29 cellular contexts compared by ENCODE assay signal in genomic region chr7:42217053-42217452, GRCh38. TPM values are rescaled to one million over a fixed set of nuclear protein-coding genes. Genes with fewer than 3 reads are reported as not detected.
DNase-seq lines count a peak whose midpoint lies in the region; ATAC-seq and TF ChIP-seq lines count a peak whose summit lies in the region.
"Had no signal": no experiment of that assay in that cellular context is flagged by ENCODE, and none has a peak within 500 bp of the region (broad histone marks: within the 10 kb centered on the region; RNA-seq: fewer than 3 reads in every experiment).

No MANE protein-coding gene starts in this region.

- H3K9me3 Mint-ChIP-seq in MCF 10A (ENCODE audit: unreplicated experiment) = no peaks in the 10 kb centered on the region
- H3K9me3 Mint-ChIP-seq: activated T-cell treated with anti-CD3 and anti-CD28 coated beads, Interleukin-2, amount 50 U/mL, for 4 hours; HFFc6 had no signal

- DNase-seq in breast epithelium (ENCODE audit: low spot score in 2 of 2) = no peak
- DNase-seq in MCF 10A (ENCODE audit: unreplicated experiment) = no peak
- peak; percentile 48 for DNase-seq in glomerular visceral epithelial cell (ENCODE audit: extremely low spot score)
- DNase-seq in renal cortical epithelial cell (ENCODE audit: low read depth) = peak; percentile 78
- no peak for DNase-seq in foreskin keratinocyte
- no peak for DNase-seq in Right ventricle myocardium inferior (ENCODE audit: missing footprints)
- no peak for DNase-seq in anterior cingulate cortex (lab: John Stamatoyannopoulos, UW)
- no peak for DNase-seq in cerebellum (ENCODE audit: low spot score)
- DNase-seq: activated CD4-positive, alpha-beta T cell treated with anti-CD3 and anti-CD28 coated beads, Interleukin-2, amount 50 U/mL, for 4 hours; activated CD8-positive, alpha-beta memory T cell treated with anti-CD3 and anti-CD28 coated beads, Interleukin-2, amount 10 ng/mL, durations not matched to agents 7 days and 5 days; activated T-cell treated with anti-CD3 and anti-CD28 coated beads, Interleukin-2, amount 50 U/mL, for 4 hours; DMS53; HFFc6; hypothalamus; immature natural killer cell; left ventricle myocardium inferior; mesendoderm; NCI-H2029 treated with DMSO at 0.1 percent for 48 hours; NCI-H2227 treated with DMSO at 0.1 percent for 48 hours; NCI-H526; PC-3; right lobe of liver; SK-N-SH; stimulated activated CD4-positive, alpha-beta T cell treated with anti-CD3 and anti-CD28 coated beads, Interleukin-4, amount 100 ng/mL, for 24 hours; T-helper 17 cell; trophoblast cell had no signal

- TF ChIP-seq POLR2A in breast epithelium (IDR thresholded peaks at IDR 0.05) = no peak

- POLR2A ChIA-PET in MCF 10A (lab: Yijun Ruan, JAX) = interaction anchor here (0.6 to 9.1 kb wide), 4 partner anchors 15 to 300 kb away, joined by 3 to 135 read pairs (median 19); no protein-coding TSS in a partner anchor

- H3K4me3 Mint-ChIP-seq in MCF 10A (ENCODE audit: unreplicated experiment) = no peak overlapping the region
- H3K4me3 Mint-ChIP-seq: activated CD8-positive, alpha-beta memory T cell treated with anti-CD3 and anti-CD28 coated beads, Interleukin-2, amount 10 ng/mL, durations not matched to agents 7 days and 5 days; activated T-cell treated with anti-CD3 and anti-CD28 coated beads, Interleukin-2, amount 50 U/mL, for 4 hours; HFFc6; immature natural killer cell; T-helper 17 cell had no signal

- no peaks in the 10 kb centered on the region for H3K9me3 ChIP-seq in breast epithelium
- H3K9me3 ChIP-seq: BLaER1 treated with 17β-estradiol and CSF1 and Interleukin-3, amounts not matched to agents 10 nM and 100 nM; left ventricle myocardium inferior; right lobe of liver; SK-N-SH had no signal

- H3K27me3 Mint-ChIP-seq in MCF 10A (ENCODE audit: insufficient read depth, unreplicated experiment) = no peaks in the 10 kb centered on the region

- no peaks in the 10 kb centered on the region for H3K36me3 ChIP-seq in breast epithelium
- H3K36me3 ChIP-seq: left ventricle myocardium inferior, right lobe of liver had no signal

- CTCF ChIA-PET in MCF 10A (lab: Yijun Ruan, JAX) = interaction anchor here (0.6 to 1.1 kb wide), 4 partner anchors 22 to 616 kb away, joined by 3 read pairs; no protein-coding TSS in a partner anchor

- no peak overlapping the region for H3K27ac Mint-ChIP-seq in MCF 10A (ENCODE audit: low read depth, unreplicated experiment)
- H3K27ac Mint-ChIP-seq: activated CD8-positive, alpha-beta memory T cell treated with anti-CD3 and anti-CD28 coated beads, Interleukin-2, amount 10 ng/mL, durations not matched to agents 7 days and 5 days; HFFc6; immature natural killer cell; T-helper 17 cell had no signal

- peaks cover 33% of the 10 kb centered on the region for H3K4me1 Mint-ChIP-seq in MCF 10A (ENCODE audit: insufficient read depth, unreplicated experiment)
- H3K4me1 Mint-ChIP-seq: activated CD8-positive, alpha-beta memory T cell treated with anti-CD3 and anti-CD28 coated beads, Interleukin-2, amount 10 ng/mL, durations not matched to agents 7 days and 5 days; immature natural killer cell; T-helper 17 cell had no signal

- BruUV-seq in MCF 10A (replicated peaks; lab: Mats Ljungman, UMichigan) = no TSS peak

- ATAC-seq in foreskin keratinocyte (no peak), Right ventricle myocardium inferior (no peak)
- ATAC-seq: activated CD8-positive, alpha-beta memory T cell treated with anti-CD3 and anti-CD28 coated beads, Interleukin-2, amount 10 ng/mL, durations not matched to agents 7 days and 5 days; activated T-cell treated with anti-CD3 and anti-CD28 coated beads, Interleukin-2, amount 50 U/mL, for 4 hours; PC-3; right lobe of liver; T-helper 17 cell had no signal

- H3K4me1 ChIP-seq in breast epithelium (peaks cover 0 to 8% of the 10 kb centered on the region in 2 donors), foreskin keratinocyte (peaks cover 15% of the 10 kb centered on the region)
- H3K4me1 ChIP-seq: BLaER1 treated with 17β-estradiol and CSF1 and Interleukin-3, amounts not matched to agents 10 nM and 100 nM; right lobe of liver had no signal

- peaks cover 62% of the 10 kb centered on the region for H3K36me3 Mint-ChIP-seq in MCF 10A (ENCODE audit: insufficient read depth, unreplicated experiment)
- H3K36me3 Mint-ChIP-seq: activated CD8-positive, alpha-beta memory T cell treated with anti-CD3 and anti-CD28 coated beads, Interleukin-2, amount 10 ng/mL, durations not matched to agents 7 days and 5 days had no signal

- H3K27me3 ChIP-seq in breast epithelium = no peaks in the 10 kb centered on the region
- no peaks in the 10 kb centered on the region for H3K27me3 ChIP-seq in foreskin keratinocyte
- H3K27me3 ChIP-seq: BLaER1 treated with 17β-estradiol and CSF1 and Interleukin-3, amounts not matched to agents 10 nM and 100 nM had no signal

- no peak overlapping the region for H3K4me3 ChIP-seq in breast epithelium
- H3K4me3 ChIP-seq: BLaER1 treated with 17β-estradiol and CSF1 and Interleukin-3, amounts not matched to agents 10 nM and 100 nM; left ventricle myocardium inferior; right lobe of liver had no signal

- TF ChIP-seq CTCF in breast epithelium (IDR thresholded peaks at IDR 0.05) = no peak
- TF ChIP-seq CTCF in MCF 10A (IDR thresholded peaks at IDR 0.05; ENCODE audit: unreplicated experiment) = no peak
- TF ChIP-seq CTCF in foreskin keratinocyte (conservative IDR thresholded peaks at IDR 0.05) = no peak

- intact Hi-C loops in breast epithelium (cut with DNase I; ENCODE audit: low total_unique reads) (no loop called here), MCF 10A (cut with micrococcal nuclease) (no loop called here), Right ventricle myocardium inferior (cut with DNase I) (no loop called here)

- H3K27ac ChIP-seq in breast epithelium (peak overlapping the region; percentile 79 to 85), foreskin keratinocyte (no peak overlapping the region)
- H3K27ac ChIP-seq: 22Rv1; BLaER1 treated with 17β-estradiol and CSF1 and Interleukin-3, amounts not matched to agents 10 nM and 100 nM; KMS-11; left ventricle myocardium inferior; right lobe of liver had no signal

RNA-seq across cellular contexts. Expression of gene GLI3, which starts 20.0 kb away (rescaled TPM):
- 10 to 100 TPM; 10.2 to 29.9 (median 22.6) TPM for total RNA-seq in breast epithelium
- total RNA-seq in MCF 10A (2022) = 23.1 and 27.6 TPM in 2 replicates
- total RNA-seq in renal cortical epithelial cell = 0.35 and 1.6 TPM in 2 replicates
- total RNA-seq in foreskin keratinocyte = 6.9 and 8.3 TPM in 2 replicates
- 1.7 and 2.2 TPM in 2 replicates for polyA plus RNA-seq in foreskin keratinocyte
- total RNA-seq in Right ventricle myocardium inferior = 3.9 TPM
- 11.6 TPM for total RNA-seq in cerebellum

Comparison
In these comparisons a context has a peak if more than half of its experiments do, and no peak if none do; other contexts are left out.
1. DNase-seq: peak in glomerular visceral epithelial cell (single experiment) and renal cortical epithelial cell (single experiment); none in breast epithelium (0 of 2), MCF 10A (single experiment), foreskin keratinocyte (0 of 2), Right ventricle myocardium inferior (single experiment), anterior cingulate cortex (0 of 58) and cerebellum (single experiment).